In the genomic region with DNA sequence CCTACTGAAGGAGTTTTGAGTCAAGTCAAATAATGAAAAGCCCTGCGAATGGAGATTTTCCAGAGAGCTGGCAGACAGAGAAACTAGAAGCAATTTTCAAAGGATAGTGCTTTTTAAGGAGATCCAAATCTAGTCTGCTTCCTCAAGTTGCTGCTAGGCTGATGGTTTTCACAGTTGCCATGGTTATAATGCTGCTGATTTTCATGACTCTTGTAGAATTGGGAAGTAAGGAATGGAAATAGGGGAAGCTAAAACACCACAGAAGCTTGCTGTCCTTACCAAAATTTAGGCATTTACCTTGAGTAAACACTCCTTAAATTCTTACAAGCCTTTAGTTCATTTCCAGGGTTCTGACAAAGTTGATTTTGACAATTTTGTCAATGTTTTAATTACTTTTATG, we compare ENCODE assay signal across 24 cellular contexts. TPM values are rescaled to one million over a fixed set of nuclear protein-coding genes. Genes with fewer than 3 reads are reported as not detected.
"Had no signal": no experiment of that assay in that cellular context is flagged by ENCODE, and none has a peak within 500 bp of the region (broad histone marks: within the 10 kb centered on the region; RNA-seq: fewer than 3 reads in every experiment).

No MANE protein-coding gene starts in this region.

- ATAC-seq: activated naive CD4-positive, alpha-beta T cell treated with anti-CD3 and anti-CD28 coated beads, Interleukin-2, amount 50 U/mL, for 72 hours; activated T-cell treated with anti-CD3 and anti-CD28 coated beads, Interleukin-2, amount 50 U/mL, for 72 hours; left lung; mucosa of descending colon; stimulated activated naive CD8-positive, alpha-beta T cell treated with anti-CD3 and anti-CD28 coated beads, Interleukin-15, Interleukin-2, amounts not matched to agents 100 U/mL and 50 U/mL, for 24 hours had no signal

- FAIRE-seq: astrocyte, endometrium, kidney had no signal

- H3K27ac ChIP-seq: adrenal gland, breast epithelium, left lung, right atrium auricular region, skin epidermis, tibial nerve, uterus had no signal

- DNase-seq: activated CD4-positive, alpha-beta T cell treated with anti-CD3 and anti-CD28 coated beads, Interleukin-2, amount 50 U/mL, for 4 hours; activated effector memory CD4-positive, alpha-beta T cell treated with anti-CD3 and anti-CD28 coated beads, Interleukin-2, amount 50 U/mL, for 16 hours; activated T-cell treated with anti-CD3 and anti-CD28 coated beads, Interleukin-2, amount 50 U/mL, for 72 hours; adrenal gland; cerebellar nuclear complex; cortex of kidney; erythroblast; foreskin melanocyte; head of caudate nucleus; kidney; left lung; mucosa of descending colon; naive B cell; stimulated activated naive CD8-positive, alpha-beta T cell treated with anti-CD3 and anti-CD28 coated beads, Interleukin-15, Interleukin-2, amounts not matched to agents 100 U/mL and 50 U/mL, for 24 hours; uterus had no signal

- H3K27me3 ChIP-seq: adrenal gland, breast epithelium, left lung, right atrium auricular region, tibial nerve, uterus had no signal

- H3K4me3 ChIP-seq: adrenal gland, breast epithelium, left lung, mucosa of descending colon, right atrium auricular region, skin epidermis, tibial nerve, uterus had no signal

- H3K9me3 ChIP-seq: mucosa of descending colon, uterus had no signal

- H3K4me1 ChIP-seq: adrenal gland, breast epithelium, left lung, right atrium auricular region, tibial nerve, uterus had no signal

- H3K36me3 ChIP-seq: adrenal gland, breast epithelium, left lung, right atrium auricular region, tibial nerve, uterus had no signal

RNA-seq across cellular contexts. Expression of a gene that starts 30.1 kb away (rescaled TPM):
- total RNA-seq: activated CD8-positive, alpha-beta memory T cell treated with anti-CD3 and anti-CD28 coated beads for 36 hours; activated naive CD4-positive, alpha-beta T cell treated with anti-CD3 and anti-CD28 coated beads, Interleukin-2, amount 50 U/mL, for 72 hours; activated T-cell treated with anti-CD3 and anti-CD28 coated beads, Interleukin-2, amount 50 U/mL, for 72 hours; adrenal gland; breast epithelium; omental fat pad; tibial nerve had no signal
